In the genomic region with DNA sequence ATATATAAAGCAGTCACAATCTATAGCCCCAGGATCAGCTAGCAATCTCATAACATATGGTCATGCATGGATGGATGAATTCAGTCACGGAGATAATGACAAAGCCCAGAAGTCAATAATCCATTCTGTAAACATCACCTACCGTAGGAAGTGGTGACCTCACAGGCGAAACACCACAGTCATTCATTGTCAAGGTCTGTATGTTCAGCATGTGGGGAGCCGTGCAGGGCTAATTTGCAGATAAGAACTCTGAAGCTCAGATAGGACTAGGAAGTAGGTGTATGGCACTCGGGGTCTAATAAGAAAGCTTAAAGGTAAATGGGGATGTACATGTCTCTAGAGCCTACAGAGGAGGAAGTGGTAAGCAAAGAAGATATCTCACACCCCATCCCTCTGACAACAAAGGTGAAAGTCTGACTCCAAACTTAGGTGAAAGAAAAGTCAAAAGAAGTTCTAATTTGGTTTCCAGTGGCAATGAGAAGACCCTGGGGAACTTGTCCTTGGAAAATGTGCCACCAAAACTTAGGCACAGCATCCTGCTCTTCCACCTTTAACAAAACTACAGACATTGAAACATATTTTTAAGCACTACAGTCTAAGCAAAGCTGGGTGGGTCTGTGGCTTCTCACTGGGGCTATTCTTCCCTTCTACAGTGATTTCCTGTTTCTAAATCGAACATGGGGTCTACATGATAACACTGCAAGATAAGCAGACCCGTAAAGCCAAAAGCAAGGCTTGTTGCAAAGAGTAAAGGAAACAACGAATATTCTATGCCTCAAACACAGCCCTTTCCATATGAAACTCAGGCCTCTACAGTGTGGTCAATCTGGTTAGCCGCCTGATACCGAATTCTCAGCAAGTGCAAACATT, we compare ENCODE assay signal across 9 cellular contexts. TPM values are rescaled to one million over a fixed set of nuclear protein-coding genes. Genes with fewer than 3 reads are reported as not detected.
DNase-seq lines count a peak whose midpoint lies in the region; ATAC-seq, FAIRE-seq and TF ChIP-seq lines count a peak whose summit lies in the region.
"Had no signal": no experiment of that assay in that cellular context is flagged by ENCODE, and none has a peak within 500 bp of the region (broad histone marks: within the 10 kb centered on the region; RNA-seq: fewer than 3 reads in every experiment).

No MANE protein-coding gene starts in this region.

- DNase-seq in stimulated activated CD4-positive, alpha-beta T cell treated with anti-CD3 and anti-CD28 coated beads, Interleukin-1b, Interleukin-23, amount 100 ng/mL, for 48 hours, result peak; percentile 43
- DNase-seq in stimulated activated CD4-positive, alpha-beta T cell treated with anti-CD3 and anti-CD28 coated beads, Interleukin-2, amount 100 ng/mL, for 48 hours, result no peak
- DNase-seq in activated T-cell treated with anti-CD3 and anti-CD28 coated beads, Interleukin-2, amount 50 U/mL, for 48 hours, result peak; percentile 51 to 61
- peak; percentile 42 to 70 for DNase-seq in stimulated activated naive CD8-positive, alpha-beta T cell treated with anti-CD3 and anti-CD28 coated beads, Interleukin-15, amount 100 ng/mL, for 72 hours
- no peak for DNase-seq in foreskin keratinocyte
- no peak for DNase-seq in superior temporal gyrus (ENCODE audit: extremely low spot score)
- no peak for DNase-seq in frontal cortex (ENCODE audit: low spot score in 2 of 2)

- FAIRE-seq in frontal cortex (lab: Jason Lieb, UNC), result no peak

- H3K27me3 ChIP-seq in foreskin keratinocyte, result no peaks in the 10 kb centered on the region

- no peaks in the 10 kb centered on the region for H3K27me3 Mint-ChIP-seq in stimulated activated naive CD8-positive, alpha-beta T cell treated with anti-CD3 and anti-CD28 coated beads, Interleukin-15, amount 100 ng/mL, for 72 hours

- H3K9me3 Mint-ChIP-seq in stimulated activated naive CD8-positive, alpha-beta T cell treated with anti-CD3 and anti-CD28 coated beads, Interleukin-15, amount 100 ng/mL, for 72 hours, result no peaks in the 10 kb centered on the region

- TF ChIP-seq CTCF in foreskin keratinocyte (conservative IDR thresholded peaks at IDR 0.05), result no peak

- no peaks in the 10 kb centered on the region for H3K4me1 ChIP-seq in foreskin keratinocyte

- no peak overlapping the region for H3K27ac ChIP-seq in foreskin keratinocyte
- H3K27ac ChIP-seq: epithelial cell of prostate had no signal

- H3K4me3 Mint-ChIP-seq in stimulated activated naive CD8-positive, alpha-beta T cell treated with anti-CD3 and anti-CD28 coated beads, Interleukin-15, amount 100 ng/mL, for 72 hours, result peak overlapping the region; percentile 70 to 76

- ATAC-seq in HG03460 (IDR thresholded peaks at IDR 0.05; ENCODE audit: unreplicated experiment) (peak; percentile 70), foreskin keratinocyte (no peak)
- ATAC-seq in stimulated activated naive CD8-positive, alpha-beta T cell treated with anti-CD3 and anti-CD28 coated beads, Interleukin-15, amount 100 ng/mL, for 72 hours, result peak; percentile 85

- H3K27ac Mint-ChIP-seq in stimulated activated naive CD8-positive, alpha-beta T cell treated with anti-CD3 and anti-CD28 coated beads, Interleukin-15, amount 100 ng/mL, for 72 hours, result peak overlapping the region; percentile 86 to 93

- H3K4me1 Mint-ChIP-seq in stimulated activated naive CD8-positive, alpha-beta T cell treated with anti-CD3 and anti-CD28 coated beads, Interleukin-15, amount 100 ng/mL, for 72 hours, result peaks cover 72% of the 10 kb centered on the region

RNA-seq across cellular contexts. Expression of a gene that starts 5.2 kb away (rescaled TPM):
- total RNA-seq in foreskin keratinocyte, result not detected in 2 replicates
- not detected in 2 replicates for polyA plus RNA-seq in foreskin keratinocyte
- 0.41 TPM for total RNA-seq in frontal cortex

RNA-seq across cellular contexts. Expression of a gene that starts 39.0 kb away (rescaled TPM):
- total RNA-seq in foreskin keratinocyte (4.0 and 4.7 TPM in 2 replicates), frontal cortex (10.6 TPM)
- 2.0 and 2.4 TPM in 2 replicates for polyA plus RNA-seq in foreskin keratinocyte

Comparison
In these comparisons a context has a peak if more than half of its experiments do, and no peak if none do; other contexts are left out.
1. DNase-seq: peak in stimulated activated CD4-positive, alpha-beta T cell treated with anti-CD3 and anti-CD28 coated beads, Interleukin-1b, Interleukin-23, amount 100 ng/mL, for 48 hours (single experiment), activated T-cell treated with anti-CD3 and anti-CD28 coated beads, Interleukin-2, amount 50 U/mL, for 48 hours (2 of 2) and stimulated activated naive CD8-positive, alpha-beta T cell treated with anti-CD3 and anti-CD28 coated beads, Interleukin-15, amount 100 ng/mL, for 72 hours (2 of 2); none in stimulated activated CD4-positive, alpha-beta T cell treated with anti-CD3 and anti-CD28 coated beads, Interleukin-2, amount 100 ng/mL, for 48 hours (0 of 2), foreskin keratinocyte (0 of 2), superior temporal gyrus (single experiment) and frontal cortex (0 of 2).